1 cellular context compared by ENCODE assay signal in genomic region chr9:75333624-75334023, GRCh38.
TF ChIP-seq lines count a peak whose summit lies in the region.

No MANE protein-coding gene starts in this region.

TF ChIP-seq in H1, 55 proteins besides CTCF, POLR2A, EP300 and RAD21:
- TF ChIP-seq KDM1A (IDR thresholded peaks at IDR 0.05; ENCODE audit: borderline replicate concordance, low read length) (no peak), NRF1 (IDR thresholded peaks at IDR 0.05; ENCODE audit: low read depth, low read length) (no peak), MAFK (IDR thresholded peaks at IDR 0.05; ENCODE audit: low read depth, low read length) (peak; percentile 37; the same call in 1 of the 2 replicates), TCF12 (IDR thresholded peaks at IDR 0.05; ENCODE audit: low read depth, low read length) (no peak), CTBP2 (IDR thresholded peaks at IDR 0.05; ENCODE audit: borderline replicate concordance, insufficient read depth, insufficient read length, low read length) (no peak), CBX5 (IDR thresholded peaks at IDR 0.05; ENCODE audit: low read depth, low read length) (no peak), JUND (IDR thresholded peaks at IDR 0.05; ENCODE audit: low read length) (peak; percentile 62; the same call in 1 of the 2 replicates), HDAC2 (IDR thresholded peaks at IDR 0.05; ENCODE audit: borderline replicate concordance in 1 of 2, low read depth in 2 of 2, low read length in 2 of 2) (no peak), SAP30 (IDR thresholded peaks at IDR 0.05; ENCODE audit: insufficient read depth, insufficient replicate concordance, low read length) (no peak), SIN3A (conservative IDR thresholded peaks at IDR 0.05 in 1 of 2, IDR thresholded peaks at IDR 0.05 in 1 of 2; ENCODE audit: low read depth in 1 of 2, low read length in 2 of 2) (no peak)
